27 cellular contexts compared by ENCODE assay signal in the genomic region with DNA sequence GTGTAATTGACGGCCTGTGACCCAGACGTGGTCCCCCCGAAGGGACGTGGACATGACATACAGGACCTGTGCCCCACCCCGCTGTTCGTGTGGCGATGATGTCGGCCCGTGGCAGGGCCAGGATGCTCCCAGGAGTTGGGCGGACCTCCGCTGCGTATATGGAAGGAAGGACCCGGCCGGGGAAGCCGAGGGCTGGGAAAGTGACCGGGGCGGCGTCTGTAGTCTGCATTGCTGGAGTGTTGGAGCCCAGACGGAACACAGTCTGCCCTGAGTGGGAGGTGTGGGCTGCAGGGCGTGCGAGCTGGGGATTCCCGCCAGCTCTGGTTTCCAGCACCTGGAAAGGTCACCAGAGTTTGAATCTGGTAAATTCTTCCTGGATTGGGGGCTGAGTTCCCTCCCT. TPM values are rescaled to one million over a fixed set of nuclear protein-coding genes. Genes with fewer than 3 reads are reported as not detected.
DNase-seq lines count a peak whose midpoint lies in the region; ATAC-seq and TF ChIP-seq lines count a peak whose summit lies in the region.
"Had no signal": no experiment of that assay in that cellular context is flagged by ENCODE, and none has a peak within 500 bp of the region (broad histone marks: within the 10 kb centered on the region; RNA-seq: fewer than 3 reads in every experiment).

No MANE protein-coding gene starts in this region.

- peak overlapping the region; percentile 14 for H2AK9ac ChIP-seq in IMR-90 (replicated peaks; ENCODE audit: low read depth, low read length, poor library complexity)

- no TSS peak for BruUV-seq in IMR-90 (replicated peaks; lab: Mats Ljungman, UMichigan)

- TF ChIP-seq EP300 in gastroesophageal sphincter (IDR thresholded peaks at IDR 0.05), result no peak

- no peak overlapping the region for H3K56ac ChIP-seq in IMR-90 (ENCODE audit: extremely low read depth, insufficient read depth, low read length)

- no peaks in the 10 kb centered on the region for H3K4me1 Mint-ChIP-seq in activated naive CD4-positive, alpha-beta T cell treated with anti-CD3 and anti-CD28 coated beads, Interleukin-2, amount 10 ng/mL, durations not matched to agents 7 days and 5 days
- H3K4me1 Mint-ChIP-seq: CD14-positive monocyte; CD8-positive, alpha-beta memory T cell had no signal

- no peak overlapping the region for H3K4ac ChIP-seq in IMR-90 (ENCODE audit: low read depth, low read length)

- no peak overlapping the region for H2AK5ac ChIP-seq in IMR-90 (ENCODE audit: low read depth, low read length)

- no peak overlapping the region for H3K27ac Mint-ChIP-seq in activated naive CD4-positive, alpha-beta T cell treated with anti-CD3 and anti-CD28 coated beads, Interleukin-2, amount 10 ng/mL, durations not matched to agents 7 days and 5 days

- no peak overlapping the region for H3K4me3 ChIP-seq in IMR-90 (ENCODE audit: insufficient read depth, low read depth, low read length)
- no peak overlapping the region for H3K4me3 ChIP-seq in gastroesophageal sphincter
- no peak overlapping the region for H3K4me3 ChIP-seq in right lobe of liver

- H3K4me3 Mint-ChIP-seq in activated naive CD4-positive, alpha-beta T cell treated with anti-CD3 and anti-CD28 coated beads, Interleukin-2, amount 10 ng/mL, durations not matched to agents 7 days and 5 days, result no peak overlapping the region
- H3K4me3 Mint-ChIP-seq: CD14-positive monocyte; CD8-positive, alpha-beta memory T cell had no signal

- H2BK15ac ChIP-seq in IMR-90 (ENCODE audit: low read depth, low read length), result no peak overlapping the region

- in situ Hi-C loops in IMR-90 (cut with MboI; ENCODE audit: low sequenced_read_pairs), result no loop called here

- H3K36me3 ChIP-seq in IMR-90 (ENCODE audit: control insufficient read depth, insufficient read depth, low read length), result peaks cover 72% of the 10 kb centered on the region
- peaks cover 0 to 56% of the 10 kb centered on the region in 2 donors for H3K36me3 ChIP-seq in gastroesophageal sphincter
- peaks cover 0 to 37% (median 13%) of the 10 kb centered on the region in 4 donors for H3K36me3 ChIP-seq in right lobe of liver
- H3K36me3 ChIP-seq: BE2C had no signal

- no peak overlapping the region for H3K9ac ChIP-seq in IMR-90 (ENCODE audit: low read depth, low read length)

- H3K18ac ChIP-seq in IMR-90 (ENCODE audit: low read depth, low read length), result no peak overlapping the region

- POLR2A ChIA-PET in IMR-90 (lab: Charles Lee; ENCODE audit: unreplicated experiment), result no interaction called here

- no peak overlapping the region for H4K5ac ChIP-seq in IMR-90 (ENCODE audit: low read depth, low read length)

- no peak for TF ChIP-seq RAD21 in IMR-90 (IDR thresholded peaks at IDR 0.05; ENCODE audit: low read length)

- ATAC-seq in IMR-90 (ENCODE audit: low read depth), result no peak
- peak; percentile 61 for ATAC-seq in gastroesophageal sphincter
- ATAC-seq in right lobe of liver, result peak; percentile 2 to 75 (median 42)
- peak; percentile 69 for ATAC-seq in sciatic nerve
- ATAC-seq: Panc1 had no signal

- no peak overlapping the region for H4K91ac ChIP-seq in IMR-90 (ENCODE audit: insufficient read depth, low read depth, low read length)

- no peaks in the 10 kb centered on the region for H3K9me3 Mint-ChIP-seq in activated naive CD4-positive, alpha-beta T cell treated with anti-CD3 and anti-CD28 coated beads, Interleukin-2, amount 10 ng/mL, durations not matched to agents 7 days and 5 days
- H3K9me3 Mint-ChIP-seq: CD8-positive, alpha-beta memory T cell had no signal

- dilution Hi-C loops in IMR-90 (cut with HindIII; ENCODE audit: low sequenced_read_pairs, unreplicated experiment), result no loop called here

- H4K8ac ChIP-seq in IMR-90 (ENCODE audit: low read depth in 2 of 2, low read length in 2 of 2), result no peak overlapping the region

- H2AFZ ChIP-seq in IMR-90 (replicated peaks; ENCODE audit: low read length, poor library complexity), result no peak overlapping the region

- no peak for TF ChIP-seq CTCF in IMR-90 (conservative IDR thresholded peaks at IDR 0.05; ENCODE audit: low read depth, low read length)
- TF ChIP-seq CTCF in gastroesophageal sphincter (IDR thresholded peaks at IDR 0.05), result no peak
- no peak for TF ChIP-seq CTCF in right lobe of liver (IDR thresholded peaks at IDR 0.05)

- no peak overlapping the region for H3K27ac ChIP-seq in IMR-90 (ENCODE audit: insufficient read depth, low read length)
- peak overlapping the region in 2 of 4 donors; percentile 12 to 24 for H3K27ac ChIP-seq in gastroesophageal sphincter
- peak overlapping the region in 1 of 3 donors; percentile 65 for H3K27ac ChIP-seq in right lobe of liver
- H3K27ac ChIP-seq: HL-60 had no signal

- H3K36me3 Mint-ChIP-seq in activated naive CD4-positive, alpha-beta T cell treated with anti-CD3 and anti-CD28 coated beads, Interleukin-2, amount 10 ng/mL, durations not matched to agents 7 days and 5 days, result no peaks in the 10 kb centered on the region
- H3K36me3 Mint-ChIP-seq: CD8-positive, alpha-beta memory T cell had no signal

- H3K9me1 ChIP-seq in IMR-90 (ENCODE audit: insufficient read depth, low read length), result peaks cover 13% of the 10 kb centered on the region

- intact Hi-C loops in IMR-90 (cut with micrococcal nuclease) (no loop called here), right lobe of liver (cut with DNase I) (no loop called here), sciatic nerve (cut with DNase I) (no loop called here)

- peaks cover 25 to 44% of the 10 kb centered on the region in 2 experiments for H3K79me1 ChIP-seq in IMR-90 (ENCODE audit: low read depth in 1 of 2, low read length in 2 of 2)

- no peak overlapping the region for H2BK20ac ChIP-seq in IMR-90 (ENCODE audit: low read depth, low read length)

- no peak overlapping the region for H3K23ac ChIP-seq in IMR-90 (ENCODE audit: low read depth, low read length)

- H4K20me1 ChIP-seq in IMR-90 (ENCODE audit: insufficient read depth, low read length), result peaks cover 39% of the 10 kb centered on the region

- H3K9me3 ChIP-seq in IMR-90 (ENCODE audit: control insufficient read depth, insufficient read depth, low read length) (no peaks in the 10 kb centered on the region), gastroesophageal sphincter (no peaks in the 10 kb centered on the region), right lobe of liver (no peaks in the 10 kb centered on the region)
- H3K9me3 ChIP-seq: BE2C had no signal

- no peak for TF ChIP-seq POLR2A in IMR-90 (IDR thresholded peaks at IDR 0.05; ENCODE audit: low read depth, low read length)
- no peak for TF ChIP-seq POLR2A in gastroesophageal sphincter (IDR thresholded peaks at IDR 0.05)
- TF ChIP-seq POLR2A in right lobe of liver (IDR thresholded peaks at IDR 0.05), result no peak

- no peak overlapping the region for H3K14ac ChIP-seq in IMR-90 (replicated peaks; ENCODE audit: low read depth, low read length)

- no peak for DNase-seq in IMR-90
- peak in 1 of 3 donors; percentile 61 for DNase-seq in right lobe of liver
- DNase-seq in sciatic nerve (ENCODE audit: low spot score), result no peak
- DNase-seq in ecto neural progenitor cell (ENCODE audit: low spot score), result no peak
- no peak for DNase-seq in activated naive CD4-positive, alpha-beta T cell treated with anti-CD3 and anti-CD28 coated beads, Interleukin-2, amount 10 ng/mL, durations not matched to agents 7 days and 5 days
- no peak for DNase-seq in NCI-H82 (lab: John Stamatoyannopoulos, UW)
- DNase-seq in GF-D8 (lab: John Stamatoyannopoulos, UW), result no peak
- DNase-seq: 8988T; ACHN; BE2C; CD8-positive, alpha-beta memory T cell; DMS79 treated with DMSO at 0.1 percent for 48 hours; H7; Karpas-422; NCI-H1092; NCI-H1417 treated with DMSO at 0.1 percent for 48 hours; NCI-H1694 treated with DMSO at 0.1 percent for 48 hours; NCI-H2081; NCI-H2227 treated with DMSO at 0.1 percent for 48 hours; NCI-H526 treated with DMSO at 0.1 percent for 48 hours; SHP77 treated with DMSO at 0.1 percent for 48 hours had no signal

- no peak overlapping the region for H2BK120ac ChIP-seq in IMR-90 (ENCODE audit: low read depth, low read length)

- H3K4me1 ChIP-seq in IMR-90 (ENCODE audit: control insufficient read depth, insufficient read depth, low read length) (peaks cover 3% of the 10 kb centered on the region; the same call in 1 of the 2 replicates), gastroesophageal sphincter (peaks cover 0 to 38% (median 4%) of the 10 kb centered on the region in 3 donors), right lobe of liver (peaks cover 0 to 19% (median 2%) of the 10 kb centered on the region in 4 donors)
- H3K4me1 ChIP-seq: BE2C had no signal

- no peaks in the 10 kb centered on the region for H3K27me3 Mint-ChIP-seq in activated naive CD4-positive, alpha-beta T cell treated with anti-CD3 and anti-CD28 coated beads, Interleukin-2, amount 10 ng/mL, durations not matched to agents 7 days and 5 days

- H3K4me2 ChIP-seq in IMR-90 (ENCODE audit: low read depth, low read length), result no peak overlapping the region

- WGBS in IMR-90 (ENCODE audit: extremely low coverage in 2 of 2, insufficient read length in 1 of 2), 2 experiments, result 89% methylated on average over 16 of the region's 22 CpGs; no CpG with 5 or more reads in 1 of the 2 experiments
- 60% methylated on average over 2 of the region's 22 CpGs; no CpG with 5 or more reads in 1 of the 2 donors for whole genome bisulfite sequencing in gastroesophageal sphincter (ENCODE audit: low coverage in 1 of 2), 2 donors
- WGBS in right lobe of liver (ENCODE audit: insufficient coverage, low coverage, low lambda C conversion rate, missing lambda C conversion rate), result 78% methylated on average over 4 of the region's 22 CpGs

- no peaks in the 10 kb centered on the region for H3K27me3 ChIP-seq in IMR-90 (ENCODE audit: control insufficient read depth, insufficient read depth, low read length)
- H3K27me3 ChIP-seq in gastroesophageal sphincter, result no peaks in the 10 kb centered on the region
- no peaks in the 10 kb centered on the region for H3K27me3 ChIP-seq in right lobe of liver
- H3K27me3 ChIP-seq: BE2C had no signal

- CTCF ChIA-PET in IMR-90 (lab: Yijun Ruan, JAX), result no interaction called here
- CTCF ChIA-PET in activated naive CD4-positive, alpha-beta T cell treated with anti-CD3 and anti-CD28 coated beads, Interleukin-2, amount 10 ng/mL, durations not matched to agents 7 days and 5 days (lab: Charles Lee), result no interaction called here

- peak overlapping the region; percentile 8 for H2BK5ac ChIP-seq in IMR-90 (ENCODE audit: low read depth, low read length, poor library complexity, severe bottlenecking)

RNA-seq across cellular contexts. Expression of a gene that starts 45.0 kb away (rescaled TPM):
- total RNA-seq in IMR-90 (2012; rRNA removed), result not detected in 2 replicates
- not detected in 2 replicates for polyA plus RNA-seq in IMR-90 (2012; rRNA removed)
- polyA plus RNA-seq in IMR-90 (2012; cell fraction: cytosol; rRNA removed), result not detected in 2 replicates
- not detected in 2 replicates for polyA plus RNA-seq in IMR-90 (2012; cell fraction: nucleus; rRNA removed; ENCODE audit: low replicate concordance)
- total RNA-seq in gastroesophageal sphincter, result not detected
- not detected for total RNA-seq in right lobe of liver
- total RNA-seq in sciatic nerve, result not detected
- total RNA-seq: CD8-positive, alpha-beta memory T cell; H7; NCI-H460; OCI-LY7 had no signal
- polyA plus RNA-seq: CD14-positive monocyte; CD8-positive, alpha-beta memory T cell had no signal

RNA-seq across cellular contexts. Expression of a gene that starts 52.6 kb away (rescaled TPM):
- total RNA-seq in IMR-90 (2012; rRNA removed) (7.7 and 8.9 TPM in 2 replicates), gastroesophageal sphincter (10 to 100 TPM; 41.9 to 87.5 (median 73.6) TPM), right lobe of liver (10 to 100 TPM; 32.1 to 73.8 (median 57.3) TPM), sciatic nerve (57.0 TPM)
- polyA plus RNA-seq in IMR-90 (2012; rRNA removed), result 36.6 and 38.2 TPM in 2 replicates
- polyA plus RNA-seq in IMR-90 (2012; cell fraction: cytosol; rRNA removed), result 36.5 and 56.4 TPM in 2 replicates
- polyA plus RNA-seq in IMR-90 (2012; cell fraction: nucleus; rRNA removed; ENCODE audit: low replicate concordance), result 38.9 and 55.0 TPM in 2 replicates
- total RNA-seq: OCI-LY7 had no signal
- polyA plus RNA-seq: CD8-positive, alpha-beta memory T cell had no signal
